18 cellular contexts compared by ENCODE assay signal in genomic region chr12:1839464-1839863, GRCh38. TPM values are rescaled to one million over a fixed set of nuclear protein-coding genes. Genes with fewer than 3 reads are reported as not detected.
A peak's percentile ranks its signal among the peaks of the same experiment; 100 is the strongest.
DNase-seq lines count a peak whose midpoint lies in the region; TF ChIP-seq lines count a peak whose summit lies in the region.
"Had no signal": no experiment of that assay in that cellular context is flagged by ENCODE, and none has a peak within 500 bp of the region (broad histone marks: within the 10 kb centered on the region; RNA-seq: fewer than 3 reads in every experiment).

No MANE protein-coding gene starts in this region.

- H4K91ac ChIP-seq in mesenchymal stem cell (ENCODE audit: low read length), result no peak overlapping the region

- no peaks in the 10 kb centered on the region for H3K9me3 ChIP-seq in mesenchymal stem cell (ENCODE audit: control insufficient read depth, low read length)
- no peaks in the 10 kb centered on the region for H3K9me3 ChIP-seq in sigmoid colon

- H3K27ac Mint-ChIP-seq in chondrocyte (ENCODE audit: unreplicated experiment), result no peak overlapping the region
- H3K27ac Mint-ChIP-seq: CD8-positive, alpha-beta T cell had no signal

- TF ChIP-seq EP300 in sigmoid colon (IDR thresholded peaks at IDR 0.05), result no peak

- TF ChIP-seq POLR2A in sigmoid colon (IDR thresholded peaks at IDR 0.05), result no peak

- no peak overlapping the region for H3K14ac ChIP-seq in mesenchymal stem cell (ENCODE audit: low read length in 2 of 2)

- peak overlapping the region in 1 of 2 experiments; percentile 58 for H3K18ac ChIP-seq in mesenchymal stem cell (ENCODE audit: low read depth in 1 of 2, low read length in 2 of 2)

- H2BK5ac ChIP-seq in mesenchymal stem cell (ENCODE audit: low read depth, low read length, poor library complexity, severe bottlenecking), result no peak overlapping the region

- H3K27ac ChIP-seq in mesenchymal stem cell (ENCODE audit: low read length, poor library complexity, severe bottlenecking) (no peak overlapping the region), sigmoid colon (no peak overlapping the region)
- H3K27ac ChIP-seq: GM23248, HL-60 had no signal

- peaks cover 15% of the 10 kb centered on the region for H3K27me3 Mint-ChIP-seq in chondrocyte (ENCODE audit: low read depth)

- no peak overlapping the region for H4K8ac ChIP-seq in mesenchymal stem cell (ENCODE audit: low read length)

- H2BK15ac ChIP-seq in mesenchymal stem cell (ENCODE audit: low read depth, poor library complexity, severe bottlenecking), result no peak overlapping the region

- DNase-seq in H7 (peak; percentile 39), chondrocyte (ENCODE audit: low spot score) (peak; percentile 32), mesenchymal stem cell (no peak), sigmoid colon (peak; percentile 46), NCI-H2171 (lab: John Stamatoyannopoulos, UW) (no peak), germinal center (ENCODE audit: low spot score) (no peak)
- no peak for DNase-seq in stimulated activated naive CD4-positive, alpha-beta T cell treated with Interleukin-2 at 50 U/mL for 16 hours (lab: John Stamatoyannopoulos, UW)
- no peak for DNase-seq in activated effector memory CD4-positive, alpha-beta T cell treated with anti-CD3 and anti-CD28 coated beads, Interleukin-2, amount 50 U/mL, for 16 hours
- DNase-seq: CD8-positive, alpha-beta T cell; GM23248; KG1; NCI-H1105; NCI-H187; NCI-H510A had no signal

- H3K36me3 Mint-ChIP-seq in chondrocyte (ENCODE audit: low read depth), result no peaks in the 10 kb centered on the region
- H3K36me3 Mint-ChIP-seq: CD8-positive, alpha-beta T cell had no signal

- intact Hi-C loops in sigmoid colon (cut with DNase I), result no loop called here

- H3K4ac ChIP-seq in mesenchymal stem cell (ENCODE audit: low read depth in 1 of 2, low read length in 2 of 2), result peak overlapping the region; percentile 11 to 83

- TF ChIP-seq CTCF in chondrocyte (IDR thresholded peaks at IDR 0.05) (no peak), sigmoid colon (IDR thresholded peaks at IDR 0.05) (no peak)

- H2AFZ ChIP-seq in mesenchymal stem cell (ENCODE audit: low read depth, low read length), result no peak overlapping the region
- H2AFZ ChIP-seq: GM23248 had no signal

- no peak overlapping the region for H2BK120ac ChIP-seq in mesenchymal stem cell (ENCODE audit: low read depth, low read length)

- no peak overlapping the region for H3K9ac ChIP-seq in mesenchymal stem cell (ENCODE audit: low read length)
- H3K9ac ChIP-seq: GM23248 had no signal

- no peak overlapping the region for H3K23ac ChIP-seq in mesenchymal stem cell (ENCODE audit: low read length in 2 of 2)

- H3K27me3 ChIP-seq in H7 (ENCODE audit: control insufficient read depth, insufficient read depth, low read length) (no peaks in the 10 kb centered on the region), mesenchymal stem cell (ENCODE audit: control insufficient read depth in 1 of 2, insufficient read depth in 1 of 2, low read length in 2 of 2) (peaks cover 23 to 75% of the 10 kb centered on the region in 2 experiments), sigmoid colon (no peaks in the 10 kb centered on the region)

- H3K4me3 ChIP-seq in H7 (ENCODE audit: insufficient read depth, low read depth, low read length) (no peak overlapping the region), mesenchymal stem cell (ENCODE audit: insufficient read depth in 1 of 2, low read depth in 1 of 2, low read length in 2 of 2) (no peak overlapping the region), sigmoid colon (no peak overlapping the region)
- H3K4me3 ChIP-seq: GM23248 had no signal

- H3K36me3 ChIP-seq in H7 (replicated peaks; ENCODE audit: control insufficient read depth, insufficient read depth, low read length) (no peaks in the 10 kb centered on the region), mesenchymal stem cell (ENCODE audit: control insufficient read depth in 1 of 2, insufficient read depth in 2 of 2, low read depth in 1 of 2, low read length in 2 of 2) (no peaks in the 10 kb centered on the region), sigmoid colon (no peaks in the 10 kb centered on the region)

- no peak overlapping the region for H3K4me2 ChIP-seq in mesenchymal stem cell (ENCODE audit: low read length, poor library complexity, severe bottlenecking)

- H3K4me1 ChIP-seq in mesenchymal stem cell (ENCODE audit: control insufficient read depth, insufficient read depth, low read depth, low read length) (peaks cover 36% of the 10 kb centered on the region), sigmoid colon (no peaks in the 10 kb centered on the region)

- H3K4me3 Mint-ChIP-seq in chondrocyte (ENCODE audit: unreplicated experiment), result no peak overlapping the region
- H3K4me3 Mint-ChIP-seq: CD8-positive, alpha-beta T cell had no signal

- H2AK5ac ChIP-seq in mesenchymal stem cell (ENCODE audit: low read length, severe bottlenecking), result no peak overlapping the region

- H2BK12ac ChIP-seq in mesenchymal stem cell (ENCODE audit: low read length in 2 of 2), result peak overlapping the region; percentile 21 to 55

- peaks cover 26% of the 10 kb centered on the region for H3K4me1 Mint-ChIP-seq in chondrocyte (ENCODE audit: low read depth)

- no peaks in the 10 kb centered on the region for H3K79me1 ChIP-seq in mesenchymal stem cell (replicated peaks; ENCODE audit: low read length, poor library complexity, severe bottlenecking)

- 95% methylated on average over 10 of the region's 10 CpGs for WGBS in mesenchymal stem cell
- 91 to 92% methylated on average over 10 of the region's 10 CpGs for WGBS in sigmoid colon, 2 donors

- no peaks in the 10 kb centered on the region for H3K9me3 Mint-ChIP-seq in chondrocyte (ENCODE audit: low read depth)
- H3K9me3 Mint-ChIP-seq: CD8-positive, alpha-beta T cell had no signal

RNA-seq across cellular contexts. Expression of gene LRTM2, which starts 19.1 kb away (rescaled TPM):
- total RNA-seq in H7 (2014; rRNA removed; shearing (Covaris generic)), result 0.42 TPM in 1 of 2 replicates, not detected in the other
- total RNA-seq in chondrocyte (not detected in 3 replicates), sigmoid colon (under 1 TPM in 1 of 4 donors, not detected in 3; 0.41 TPM)
- polyA plus RNA-seq in mesenchymal stem cell (2013, experiment 1 of 2), result 0.01 TPM
- 0.01 TPM for polyA plus RNA-seq in mesenchymal stem cell (2013, experiment 2 of 2)
- under 1 TPM in 1 of 3 donors, not detected in 2; 0.09 TPM for polyA plus RNA-seq in sigmoid colon
- total RNA-seq: A673; CD8-positive, alpha-beta T cell; GM23248; MCF 10A; Right ventricle myocardium superior had no signal
- polyA plus RNA-seq: GM23248 had no signal

Comparison
In these comparisons a context has a peak if more than half of its experiments do, and no peak if none do; other contexts are left out.
1. DNase-seq: peak in H7 (single experiment), chondrocyte (single experiment) and sigmoid colon (single experiment); none in mesenchymal stem cell (single experiment), NCI-H2171 (single experiment), stimulated activated naive CD4-positive, alpha-beta T cell treated with Interleukin-2 at 50 U/mL for 16 hours (single experiment), germinal center (single experiment) and activated effector memory CD4-positive, alpha-beta T cell treated with anti-CD3 and anti-CD28 coated beads, Interleukin-2, amount 50 U/mL, for 16 hours (single experiment).